In genomic region chr12:108561852-108562347, GRCh38 we compare ENCODE assay signal across 8 cellular contexts. TPM values are rescaled to one million over a fixed set of nuclear protein-coding genes. Genes with fewer than 3 reads are reported as not detected.
A peak's percentile ranks its signal among the peaks of the same experiment; 100 is the strongest.
DNase-seq lines count a peak whose midpoint lies in the region; ATAC-seq lines count a peak whose summit lies in the region.

No MANE protein-coding gene starts in this region.

- H3K27ac Mint-ChIP-seq in naive B cell = peak overlapping the region; percentile 98 to 100 (median 100)

- DNase-seq in NCI-H146 (lab: John Stamatoyannopoulos, UW) (peak; percentile 30), naive B cell (no peak), NCI-H187 treated with DMSO at 0.1 percent for 48 hours (lab: John Stamatoyannopoulos, UW) (no peak)

- H3K27ac ChIP-seq in cingulate gyrus (ENCODE audit: low read depth, low read length) = peak overlapping the region; percentile 98

- no peaks in the 10 kb centered on the region for H3K9me3 Mint-ChIP-seq in naive B cell

- no peaks in the 10 kb centered on the region for H3K27me3 Mint-ChIP-seq in naive B cell

- H3K36me3 Mint-ChIP-seq in naive B cell = peaks cover 7 to 8% of the 10 kb centered on the region in 2 donors

- H3K4me1 Mint-ChIP-seq in naive B cell = peaks cover 28 to 69% (median 37%) of the 10 kb centered on the region in 3 donors

- ATAC-seq in GM19372 (IDR thresholded peaks at IDR 0.05; ENCODE audit: low read depth, unreplicated experiment) (peak; percentile 1), naive B cell (ENCODE audit: low read depth in 2 of 2) (peak; percentile 0 to 1), GM21737 (IDR thresholded peaks at IDR 0.05; ENCODE audit: unreplicated experiment) (no peak), HG02571 (IDR thresholded peaks at IDR 0.05; ENCODE audit: unreplicated experiment) (no peak), HG02852 (IDR thresholded peaks at IDR 0.05; ENCODE audit: unreplicated experiment) (no peak)

- H3K4me3 Mint-ChIP-seq in naive B cell = peak overlapping the region; percentile 97 to 100 (median 100)

RNA-seq across cellular contexts. Expression of gene ISCU, which starts 0.5 kb away (rescaled TPM):
- 100 to 1,000 TPM; 316 to 418 (median 365) TPM for polyA plus RNA-seq in naive B cell (ENCODE audit: low read depth in 6 of 6)

RNA-seq across cellular contexts. Expression of gene SART3, which starts 0.9 kb away (rescaled TPM):
- 10 to 100 TPM; 24.7 to 57.9 (median 36.4) TPM for polyA plus RNA-seq in naive B cell (ENCODE audit: low read depth in 6 of 6)

RNA-seq across cellular contexts. Expression of gene TMEM119, which starts 36.0 kb away (rescaled TPM):
- polyA plus RNA-seq in naive B cell (ENCODE audit: low read depth in 6 of 6) = not detected

RNA-seq across cellular contexts. Expression of gene FICD, which starts 46.8 kb away (rescaled TPM):
- polyA plus RNA-seq in naive B cell (ENCODE audit: low read depth in 6 of 6) = 1 to 10 TPM; 1.6 to 4.9 (median 3.1) TPM

Comparison
In these comparisons a context has a peak if more than half of its experiments do, and no peak if none do; other contexts are left out.
1. ATAC-seq: peak in GM19372 (single experiment) and naive B cell (2 of 2); none in GM21737 (single experiment), HG02571 (single experiment) and HG02852 (single experiment).